In the genomic region with DNA sequence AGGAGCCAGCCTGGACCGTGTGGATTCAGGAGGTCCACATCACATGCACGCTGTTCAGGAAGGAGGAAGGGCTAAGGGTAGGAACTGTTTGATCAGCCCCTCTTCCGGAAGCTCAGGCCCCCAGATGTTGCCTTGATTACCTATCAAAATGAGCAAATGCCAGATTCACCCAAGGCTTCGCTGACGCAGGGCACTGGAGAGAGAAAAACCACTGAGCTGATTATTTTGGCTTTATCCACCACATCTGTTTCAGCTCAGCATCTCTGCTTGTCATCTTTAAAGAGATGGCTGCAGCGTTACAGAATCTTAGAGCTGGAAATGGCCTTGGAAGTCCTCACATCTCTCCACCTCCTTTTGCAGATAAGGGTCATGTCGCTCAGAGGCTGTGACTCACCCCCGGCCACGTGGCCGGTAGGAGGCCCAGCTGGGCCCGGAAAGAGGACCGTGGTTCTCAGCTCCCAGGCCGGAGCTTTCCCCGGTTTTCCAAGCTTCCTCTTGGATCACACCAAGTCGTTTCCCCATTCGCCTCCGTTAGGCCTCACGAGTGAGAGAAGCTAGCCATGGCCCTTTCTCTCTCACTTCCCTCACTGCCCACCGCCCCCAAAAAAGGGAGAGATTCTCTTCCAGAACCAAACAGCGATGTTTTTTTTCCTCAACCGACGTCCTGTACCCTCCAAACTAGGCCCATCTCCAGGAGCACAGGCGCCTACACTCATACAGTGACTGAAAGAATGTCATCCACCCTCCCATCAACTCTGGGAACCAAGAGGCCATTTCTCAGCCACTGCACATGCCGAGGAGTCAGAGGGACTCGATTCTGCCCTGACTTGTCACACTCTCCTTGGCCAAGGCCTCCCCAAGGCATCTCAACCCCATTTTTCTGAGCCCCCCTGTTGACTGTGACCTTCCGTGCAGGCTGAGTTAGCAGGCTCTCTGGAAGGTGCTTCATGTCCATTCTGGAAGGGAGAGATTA, we compare ENCODE assay signal across 1 cellular context.
TF ChIP-seq lines count a peak whose summit lies in the region.

No MANE protein-coding gene starts in this region.

TF ChIP-seq in K562, 482 proteins besides CTCF, POLR2A, EP300 and RAD21 (continued from another document and continues in another):
- TF ChIP-seq, protein P1, sequence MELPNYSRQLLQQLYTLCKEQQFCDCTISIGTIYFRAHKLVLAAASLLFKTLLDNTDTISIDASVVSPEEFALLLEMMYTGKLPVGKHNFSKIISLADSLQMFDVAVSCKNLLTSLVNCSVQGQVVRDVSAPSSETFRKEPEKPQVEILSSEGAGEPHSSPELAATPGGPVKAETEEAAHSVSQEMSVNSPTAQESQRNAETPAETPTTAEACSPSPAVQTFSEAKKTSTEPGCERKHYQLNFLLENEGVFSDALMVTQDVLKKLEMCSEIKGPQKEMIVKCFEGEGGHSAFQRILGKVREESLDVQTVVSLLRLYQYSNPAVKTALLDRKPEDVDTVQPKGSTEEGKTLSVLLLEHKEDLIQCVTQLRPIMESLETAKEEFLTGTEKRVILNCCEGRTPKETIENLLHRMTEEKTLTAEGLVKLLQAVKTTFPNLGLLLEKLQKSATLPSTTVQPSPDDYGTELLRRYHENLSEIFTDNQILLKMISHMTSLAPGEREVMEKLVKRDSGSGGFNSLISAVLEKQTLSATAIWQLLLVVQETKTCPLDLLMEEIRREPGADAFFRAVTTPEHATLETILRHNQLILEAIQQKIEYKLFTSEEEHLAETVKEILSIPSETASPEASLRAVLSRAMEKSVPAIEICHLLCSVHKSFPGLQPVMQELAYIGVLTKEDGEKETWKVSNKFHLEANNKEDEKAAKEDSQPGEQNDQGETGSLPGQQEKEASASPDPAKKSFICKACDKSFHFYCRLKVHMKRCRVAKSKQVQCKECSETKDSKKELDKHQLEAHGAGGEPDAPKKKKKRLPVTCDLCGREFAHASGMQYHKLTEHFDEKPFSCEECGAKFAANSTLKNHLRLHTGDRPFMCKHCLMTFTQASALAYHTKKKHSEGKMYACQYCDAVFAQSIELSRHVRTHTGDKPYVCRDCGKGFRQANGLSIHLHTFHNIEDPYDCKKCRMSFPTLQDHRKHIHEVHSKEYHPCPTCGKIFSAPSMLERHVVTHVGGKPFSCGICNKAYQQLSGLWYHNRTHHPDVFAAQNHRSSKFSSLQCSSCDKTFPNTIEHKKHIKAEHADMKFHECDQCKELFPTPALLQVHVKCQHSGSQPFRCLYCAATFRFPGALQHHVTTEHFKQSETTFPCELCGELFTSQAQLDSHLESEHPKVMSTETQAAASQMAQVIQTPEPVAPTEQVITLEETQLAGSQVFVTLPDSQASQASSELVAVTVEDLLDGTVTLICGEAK (IDR thresholded peaks at IDR 0.05), result no peak
- TF ChIP-seq, protein P1 (CRISPR knock-in tag; IDR thresholded peaks at IDR 0.05), result no peak
- TF ChIP-seq, protein P2, sequence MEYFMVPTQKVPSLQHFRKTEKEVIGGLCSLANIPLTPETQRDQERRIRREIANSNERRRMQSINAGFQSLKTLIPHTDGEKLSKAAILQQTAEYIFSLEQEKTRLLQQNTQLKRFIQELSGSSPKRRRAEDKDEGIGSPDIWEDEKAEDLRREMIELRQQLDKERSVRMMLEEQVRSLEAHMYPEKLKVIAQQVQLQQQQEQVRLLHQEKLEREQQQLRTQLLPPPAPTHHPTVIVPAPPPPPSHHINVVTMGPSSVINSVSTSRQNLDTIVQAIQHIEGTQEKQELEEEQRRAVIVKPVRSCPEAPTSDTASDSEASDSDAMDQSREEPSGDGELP (CRISPR knock-in tag; IDR thresholded peaks at IDR 0.05; ENCODE audit: borderline replicate concordance), result peak; percentile 94
- no peak for TF ChIP-seq MTF1 (CRISPR knock-in tag; IDR thresholded peaks at IDR 0.05; ENCODE audit: borderline replicate concordance)
- TF ChIP-seq ZNF197 (CRISPR knock-in tag; IDR thresholded peaks at IDR 0.05; ENCODE audit: low read depth), result peak; percentile 79; the same call in 1 of the 2 replicates
- TF ChIP-seq DIDO1 (tag; IDR thresholded peaks at IDR 0.05; ENCODE audit: low read depth), result 0 out of 2 replicates have a peak, but pooled peaks have one; percentile 14
- peak; percentile 57; the same call in 1 of the 2 replicates for TF ChIP-seq CBFA2T2 (conservative IDR thresholded peaks at IDR 0.05)
- no peak for TF ChIP-seq EWSR1 (IDR thresholded peaks at IDR 0.05; ENCODE audit: borderline replicate concordance, low read depth, partially characterized antibody)
- TF ChIP-seq XRCC3 (IDR thresholded peaks at IDR 0.05), result no peak
- peak; percentile 69; the same call in 1 of the 2 replicates for TF ChIP-seq HDAC2 (IDR thresholded peaks at IDR 0.05)
- TF ChIP-seq, protein P3, sequence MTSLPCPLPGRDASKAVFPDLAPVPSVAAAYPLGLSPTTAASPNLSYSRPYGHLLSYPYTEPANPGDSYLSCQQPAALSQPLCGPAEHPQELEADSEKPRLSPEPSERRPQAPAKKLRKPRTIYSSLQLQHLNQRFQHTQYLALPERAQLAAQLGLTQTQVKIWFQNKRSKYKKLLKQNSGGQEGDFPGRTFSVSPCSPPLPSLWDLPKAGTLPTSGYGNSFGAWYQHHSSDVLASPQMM (CRISPR knock-in tag; IDR thresholded peaks at IDR 0.05), result no peak
- TF ChIP-seq PHTF2 (CRISPR knock-in tag; IDR thresholded peaks at IDR 0.05), result no peak
- TF ChIP-seq, protein P4, sequence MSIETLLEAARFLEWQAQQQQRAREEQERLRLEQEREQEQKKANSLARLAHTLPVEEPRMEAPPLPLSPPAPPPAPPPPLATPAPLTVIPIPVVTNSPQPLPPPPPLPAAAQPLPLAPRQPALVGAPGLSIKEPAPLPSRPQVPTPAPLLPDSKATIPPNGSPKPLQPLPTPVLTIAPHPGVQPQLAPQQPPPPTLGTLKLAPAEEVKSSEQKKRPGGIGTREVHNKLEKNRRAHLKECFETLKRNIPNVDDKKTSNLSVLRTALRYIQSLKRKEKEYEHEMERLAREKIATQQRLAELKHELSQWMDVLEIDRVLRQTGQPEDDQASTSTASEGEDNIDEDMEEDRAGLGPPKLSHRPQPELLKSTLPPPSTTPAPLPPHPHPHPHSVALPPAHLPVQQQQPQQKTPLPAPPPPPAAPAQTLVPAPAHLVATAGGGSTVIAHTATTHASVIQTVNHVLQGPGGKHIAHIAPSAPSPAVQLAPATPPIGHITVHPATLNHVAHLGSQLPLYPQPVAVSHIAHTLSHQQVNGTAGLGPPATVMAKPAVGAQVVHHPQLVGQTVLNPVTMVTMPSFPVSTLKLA (conservative IDR thresholded peaks at IDR 0.05), result peak; percentile 90 to 94
- TF ChIP-seq, protein P5, sequence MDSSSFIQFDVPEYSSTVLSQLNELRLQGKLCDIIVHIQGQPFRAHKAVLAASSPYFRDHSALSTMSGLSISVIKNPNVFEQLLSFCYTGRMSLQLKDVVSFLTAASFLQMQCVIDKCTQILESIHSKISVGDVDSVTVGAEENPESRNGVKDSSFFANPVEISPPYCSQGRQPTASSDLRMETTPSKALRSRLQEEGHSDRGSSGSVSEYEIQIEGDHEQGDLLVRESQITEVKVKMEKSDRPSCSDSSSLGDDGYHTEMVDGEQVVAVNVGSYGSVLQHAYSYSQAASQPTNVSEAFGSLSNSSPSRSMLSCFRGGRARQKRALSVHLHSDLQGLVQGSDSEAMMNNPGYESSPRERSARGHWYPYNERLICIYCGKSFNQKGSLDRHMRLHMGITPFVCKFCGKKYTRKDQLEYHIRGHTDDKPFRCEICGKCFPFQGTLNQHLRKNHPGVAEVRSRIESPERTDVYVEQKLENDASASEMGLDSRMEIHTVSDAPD (CRISPR knock-in tag; IDR thresholded peaks at IDR 0.05), result no peak
- peak; percentile 80 for TF ChIP-seq ARID1B (IDR thresholded peaks at IDR 0.05)
- TF ChIP-seq KAT2B (IDR thresholded peaks at IDR 0.05; ENCODE audit: low read depth, low read length), result no peak
- TF ChIP-seq ZEB2 (IDR thresholded peaks at IDR 0.05), result no peak
- no peak for TF ChIP-seq KAT7 (CRISPR knock-in tag; IDR thresholded peaks at IDR 0.05; ENCODE audit: borderline replicate concordance)
- TF ChIP-seq ATF1 (CRISPR knock-in tag; IDR thresholded peaks at IDR 0.05), result no peak
- peak; percentile 63 for TF ChIP-seq ATF1 (tag; IDR thresholded peaks at IDR 0.05)
- TF ChIP-seq, protein P6, sequence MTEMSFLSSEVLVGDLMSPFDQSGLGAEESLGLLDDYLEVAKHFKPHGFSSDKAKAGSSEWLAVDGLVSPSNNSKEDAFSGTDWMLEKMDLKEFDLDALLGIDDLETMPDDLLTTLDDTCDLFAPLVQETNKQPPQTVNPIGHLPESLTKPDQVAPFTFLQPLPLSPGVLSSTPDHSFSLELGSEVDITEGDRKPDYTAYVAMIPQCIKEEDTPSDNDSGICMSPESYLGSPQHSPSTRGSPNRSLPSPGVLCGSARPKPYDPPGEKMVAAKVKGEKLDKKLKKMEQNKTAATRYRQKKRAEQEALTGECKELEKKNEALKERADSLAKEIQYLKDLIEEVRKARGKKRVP (CRISPR knock-in tag; IDR thresholded peaks at IDR 0.05), result no peak
- TF ChIP-seq SRSF7 (optimal IDR thresholded peaks at IDR 0.05; ENCODE audit: low read depth, low read length), result no peak
- TF ChIP-seq IRF2 (CRISPR knock-in tag; IDR thresholded peaks at IDR 0.05), result no peak
- TF ChIP-seq ZNF224 (CRISPR knock-in tag; IDR thresholded peaks at IDR 0.05), result no peak
- TF ChIP-seq, protein P7, sequence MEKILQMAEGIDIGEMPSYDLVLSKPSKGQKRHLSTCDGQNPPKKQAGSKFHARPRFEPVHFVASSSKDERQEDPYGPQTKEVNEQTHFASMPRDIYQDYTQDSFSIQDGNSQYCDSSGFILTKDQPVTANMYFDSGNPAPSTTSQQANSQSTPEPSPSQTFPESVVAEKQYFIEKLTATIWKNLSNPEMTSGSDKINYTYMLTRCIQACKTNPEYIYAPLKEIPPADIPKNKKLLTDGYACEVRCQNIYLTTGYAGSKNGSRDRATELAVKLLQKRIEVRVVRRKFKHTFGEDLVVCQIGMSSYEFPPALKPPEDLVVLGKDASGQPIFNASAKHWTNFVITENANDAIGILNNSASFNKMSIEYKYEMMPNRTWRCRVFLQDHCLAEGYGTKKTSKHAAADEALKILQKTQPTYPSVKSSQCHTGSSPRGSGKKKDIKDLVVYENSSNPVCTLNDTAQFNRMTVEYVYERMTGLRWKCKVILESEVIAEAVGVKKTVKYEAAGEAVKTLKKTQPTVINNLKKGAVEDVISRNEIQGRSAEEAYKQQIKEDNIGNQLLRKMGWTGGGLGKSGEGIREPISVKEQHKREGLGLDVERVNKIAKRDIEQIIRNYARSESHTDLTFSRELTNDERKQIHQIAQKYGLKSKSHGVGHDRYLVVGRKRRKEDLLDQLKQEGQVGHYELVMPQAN (IDR thresholded peaks at IDR 0.05; ENCODE audit: borderline replicate concordance), result no peak
- TF ChIP-seq MAFG (tag; conservative IDR thresholded peaks at IDR 0.05), result no peak
- TF ChIP-seq, protein P8, sequence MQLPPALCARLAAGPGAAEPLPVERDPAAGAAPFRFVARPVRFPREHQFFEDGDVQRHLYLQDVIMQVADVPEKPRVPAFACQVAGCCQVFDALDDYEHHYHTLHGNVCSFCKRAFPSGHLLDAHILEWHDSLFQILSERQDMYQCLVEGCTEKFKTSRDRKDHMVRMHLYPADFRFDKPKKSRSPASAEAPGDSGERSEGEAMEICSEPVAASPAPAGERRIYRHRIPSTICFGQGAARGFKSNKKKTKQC (CRISPR knock-in tag; IDR thresholded peaks at IDR 0.05), result no peak
- no peak for TF ChIP-seq ZNF232 (CRISPR knock-in tag; IDR thresholded peaks at IDR 0.05)
- TF ChIP-seq, protein P9, sequence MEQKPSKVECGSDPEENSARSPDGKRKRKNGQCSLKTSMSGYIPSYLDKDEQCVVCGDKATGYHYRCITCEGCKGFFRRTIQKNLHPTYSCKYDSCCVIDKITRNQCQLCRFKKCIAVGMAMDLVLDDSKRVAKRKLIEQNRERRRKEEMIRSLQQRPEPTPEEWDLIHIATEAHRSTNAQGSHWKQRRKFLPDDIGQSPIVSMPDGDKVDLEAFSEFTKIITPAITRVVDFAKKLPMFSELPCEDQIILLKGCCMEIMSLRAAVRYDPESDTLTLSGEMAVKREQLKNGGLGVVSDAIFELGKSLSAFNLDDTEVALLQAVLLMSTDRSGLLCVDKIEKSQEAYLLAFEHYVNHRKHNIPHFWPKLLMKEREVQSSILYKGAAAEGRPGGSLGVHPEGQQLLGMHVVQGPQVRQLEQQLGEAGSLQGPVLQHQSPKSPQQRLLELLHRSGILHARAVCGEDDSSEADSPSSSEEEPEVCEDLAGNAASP (IDR thresholded peaks at IDR 0.05), result no peak
- peak; percentile 89; the same call in 1 of the 2 replicates for TF ChIP-seq ZNF175 (CRISPR knock-in tag; IDR thresholded peaks at IDR 0.05; ENCODE audit: low read depth)
- peak; percentile 15 for TF ChIP-seq PHF20 (IDR thresholded peaks at IDR 0.05; ENCODE audit: partially characterized antibody)
